Comparison of ENCODE assay signal across 9 cellular contexts in genomic region chr5:10333154-10334006, GRCh38. TPM values are rescaled to one million over a fixed set of nuclear protein-coding genes. Genes with fewer than 3 reads are reported as not detected.
DNase-seq lines count a peak whose midpoint lies in the region; ATAC-seq and TF ChIP-seq lines count a peak whose summit lies in the region.
"Had no signal": no experiment of that assay in that cellular context is flagged by ENCODE, and none has a peak within 500 bp of the region (broad histone marks: within the 10 kb centered on the region; RNA-seq: fewer than 3 reads in every experiment).

No MANE protein-coding gene starts in this region.

- no peak for TF ChIP-seq POLR2A in tibial nerve (IDR thresholded peaks at IDR 0.05)

- peak; percentile 21 for ATAC-seq in CD4-positive, alpha-beta T cell (ENCODE audit: poor library complexity)
- peak; percentile 57 for ATAC-seq in GM19467 (IDR thresholded peaks at IDR 0.05; ENCODE audit: unreplicated experiment)
- peak; percentile 71 for ATAC-seq in lung (ENCODE audit: insufficient read depth, low FRiP score)

- peaks cover 56% of the 10 kb centered on the region for H3K27me3 Mint-ChIP-seq in CD4-positive, alpha-beta T cell

- POLR2A ChIA-PET in CD4-positive, alpha-beta T cell (lab: Charles Lee) = interaction anchor here (1.5 kb wide), 1 partner anchor 20 kb away, joined by 5 read pairs; the partner anchor contains the start of gene MARCHF6

- no peaks in the 10 kb centered on the region for H3K9me3 Mint-ChIP-seq in CD4-positive, alpha-beta T cell

- WGBS in lung, 2 donors = 1 to 3% methylated on average over 79 to 81 of the region's 81 CpGs
- WGBS in tibial nerve, 2 donors = 2 to 3% methylated on average over 73 to 81 of the region's 81 CpGs

- TF ChIP-seq CTCF in CD4-positive, alpha-beta T cell (IDR thresholded peaks at IDR 0.05) = no peak
- TF ChIP-seq CTCF in lung (IDR thresholded peaks at IDR 0.05; ENCODE audit: control extremely low read depth, extremely low read depth) (no peak), tibial nerve (IDR thresholded peaks at IDR 0.05) (peak in 2 of 5 experiments; percentile 8 to 12)

- H3K36me3 Mint-ChIP-seq in CD4-positive, alpha-beta T cell (ENCODE audit: low read depth) = no peaks in the 10 kb centered on the region

- H3K4me1 Mint-ChIP-seq in CD4-positive, alpha-beta T cell (ENCODE audit: low read depth) = peaks cover 4% of the 10 kb centered on the region

- H3K36me3 ChIP-seq in lung (ENCODE audit: control insufficient read depth in 2 of 2, insufficient read depth in 2 of 2, low read length in 2 of 2) = no peaks in the 10 kb centered on the region
- no peaks in the 10 kb centered on the region for H3K36me3 ChIP-seq in tibial nerve

- peaks cover 34% of the 10 kb centered on the region for H3K27me3 ChIP-seq in CD4-positive, alpha-beta T cell (ENCODE audit: control insufficient read depth, insufficient read depth, low read length)
- H3K27me3 ChIP-seq in lung (ENCODE audit: control insufficient read depth, insufficient read depth) (no peaks in the 10 kb centered on the region), tibial nerve (no peaks in the 10 kb centered on the region)

- no peak overlapping the region for H3K27ac ChIP-seq in CD4-positive, alpha-beta T cell (ENCODE audit: low read depth, low read length)
- H3K27ac ChIP-seq in lung (ENCODE audit: low read depth in 1 of 2, low read length in 1 of 2) (peak overlapping the region in 1 of 2 donors; percentile 75), tibial nerve (peak overlapping the region; percentile 58 to 79 (median 68))
- H3K27ac ChIP-seq: KMS-11 had no signal

- peak overlapping the region; percentile 75 for H3K4me3 Mint-ChIP-seq in CD4-positive, alpha-beta T cell

- peaks cover 8% of the 10 kb centered on the region in 2 donors for H3K4me1 ChIP-seq in lung (ENCODE audit: control insufficient read depth in 2 of 2, insufficient read depth in 2 of 2, low read length in 2 of 2)
- H3K4me1 ChIP-seq in tibial nerve = peaks cover 0 to 50% (median 31%) of the 10 kb centered on the region in 4 donors

- H3K4me3 ChIP-seq in lung (peak overlapping the region; percentile 27), tibial nerve (peak overlapping the region; percentile 56 to 70 (median 68))

- intact Hi-C loops in CD4-positive, alpha-beta T cell (cut with DNase I, micrococcal nuclease) = no loop called here

- no peaks in the 10 kb centered on the region for H3K9me3 ChIP-seq in CD4-positive, alpha-beta T cell (ENCODE audit: control insufficient read depth, low read length)
- H3K9me3 ChIP-seq in lung (ENCODE audit: control insufficient read depth in 2 of 2, insufficient read depth in 1 of 2, low read length in 1 of 2) (peaks cover 0 to 5% of the 10 kb centered on the region in 2 donors), tibial nerve (no peaks in the 10 kb centered on the region)

- CTCF ChIA-PET in CD4-positive, alpha-beta T cell (lab: Charles Lee) = no interaction called here

- peak in 1 of 2 donors; percentile 22 for TF ChIP-seq EP300 in tibial nerve (IDR thresholded peaks at IDR 0.05)

- H3K27ac Mint-ChIP-seq in CD4-positive, alpha-beta T cell = no peak overlapping the region

- DNase-seq in CD4-positive, alpha-beta T cell = peak in 1 of 10 experiments; percentile 7
- DNase-seq in RPMI8226 (peak; percentile 50), ecto neural progenitor cell (ENCODE audit: low spot score) (peak; percentile 72), lung (ENCODE audit: low spot score) (peak; percentile 35), tibial nerve (ENCODE audit: low spot score in 2 of 2) (no peak), A172 (ENCODE audit: low spot score) (no peak)
- DNase-seq in effector CD4-positive, alpha-beta T cell = no peak

RNA-seq across cellular contexts. Expression of gene MARCHF6, which starts 20.1 kb away (rescaled TPM):
- 100 to 1,000 TPM; 176 to 182 TPM for total RNA-seq in CD4-positive, alpha-beta T cell
- total RNA-seq in lung = 100 to 1,000 TPM; 113 to 185 TPM
- 10 to 100 TPM; 35.4 to 97.3 TPM for polyA plus RNA-seq in lung
- total RNA-seq in tibial nerve = 100 to 1,000 TPM in 2 of 4 donors, 10 to 100 TPM in 2; 70.2 to 127 (median 110) TPM
- total RNA-seq in A172 (2014; rRNA removed; shearing (Covaris generic)) = 30.3 and 48.8 TPM in 2 replicates

RNA-seq across cellular contexts. Expression of gene CMBL, which starts 25.7 kb away (rescaled TPM):
- under 1 TPM in 1 of 2 experiments, not detected in 1; 0.36 TPM for total RNA-seq in CD4-positive, alpha-beta T cell
- 10 to 100 TPM; 14.6 to 15.9 TPM for total RNA-seq in lung
- 10 to 100 TPM in 1 of 2 donors, 1 to 10 TPM in 1; 8.1 to 11.2 TPM for polyA plus RNA-seq in lung
- total RNA-seq in tibial nerve = 1 to 10 TPM; 5.7 to 7.4 (median 6.6) TPM
- total RNA-seq in A172 (2014; rRNA removed; shearing (Covaris generic)) = 9.3 and 12.5 TPM in 2 replicates

Comparison
In these comparisons a context has a peak if more than half of its experiments do, and no peak if none do; other contexts are left out.
1. ATAC-seq: peak in every context shown above with its lines; median percentile 71 in lung; 57 in GM19467; 21 in CD4-positive, alpha-beta T cell.
2. DNase-seq: peak in RPMI8226 (single experiment), ecto neural progenitor cell (single experiment) and lung (single experiment); none in tibial nerve (0 of 2), A172 (single experiment) and effector CD4-positive, alpha-beta T cell (single experiment).